ENCODE assay signal across 1 cellular context in the genomic region with DNA sequence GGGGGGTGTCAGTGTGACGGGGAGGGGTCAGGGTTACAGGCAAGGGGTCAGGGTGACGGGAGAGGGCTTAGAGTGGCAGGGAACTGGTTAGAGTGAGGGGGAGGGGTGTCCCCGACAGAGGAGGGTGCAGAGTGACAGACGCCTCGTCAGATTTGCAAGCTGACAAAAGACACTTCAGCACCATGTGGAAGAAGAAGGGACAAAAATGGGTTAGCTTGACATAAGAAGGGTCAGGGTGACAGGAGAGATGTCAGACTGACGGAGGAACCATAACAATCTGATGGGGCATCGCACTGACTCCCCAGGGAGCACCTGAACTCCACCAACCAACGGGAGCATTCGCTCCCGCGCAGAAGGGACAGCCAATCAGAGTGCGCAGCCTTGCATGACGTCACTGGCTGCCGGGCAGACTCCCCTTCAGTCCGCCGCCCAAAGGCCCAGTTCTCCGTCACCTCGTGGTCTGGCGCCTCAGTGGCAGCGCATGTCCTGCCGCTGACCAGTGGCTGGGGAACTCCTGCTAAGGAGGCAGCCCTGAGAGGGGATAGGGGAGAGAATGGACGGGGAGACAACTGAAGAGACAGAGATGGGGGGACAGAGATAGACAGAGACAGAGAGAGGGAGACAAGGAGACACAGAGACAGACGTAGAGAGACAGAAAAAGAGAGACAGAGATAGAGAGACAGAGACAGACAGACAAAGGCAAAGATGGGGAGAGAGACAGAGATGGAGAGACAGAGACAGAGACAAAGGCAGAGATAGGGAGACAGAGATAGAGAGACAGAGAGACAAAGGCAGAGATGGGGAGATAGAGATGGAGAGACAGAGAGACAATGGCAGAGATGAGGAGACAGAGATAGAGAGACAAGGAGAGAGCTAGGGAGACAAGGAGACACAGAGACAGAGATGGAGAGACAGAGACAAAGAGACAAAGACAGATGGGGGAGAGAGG.
TF ChIP-seq lines count a peak whose summit lies in the region.

No MANE protein-coding gene starts in this region.

TF ChIP-seq in GM12878, 131 proteins besides CTCF, POLR2A, EP300 and RAD21 (continues in another document):
- TF ChIP-seq DPF2 (IDR thresholded peaks at IDR 0.05) (peak; percentile 64), NR2F1 (conservative IDR thresholded peaks at IDR 0.05) (peak; percentile 68), JUNB (IDR thresholded peaks at IDR 0.05) (no peak), CREB1 (IDR thresholded peaks at IDR 0.05; ENCODE audit: low read depth) (peak; percentile 95), POLR2AphosphoS5 (IDR thresholded peaks at IDR 0.05; ENCODE audit: low read length) (no peak), RFX5 (IDR thresholded peaks at IDR 0.05; ENCODE audit: low read depth, low read length) (peak; percentile 100), GABPA (IDR thresholded peaks at IDR 0.05; ENCODE audit: low read depth) (no peak), NR2C2 (IDR thresholded peaks at IDR 0.05; ENCODE audit: borderline replicate concordance, control insufficient read depth, insufficient read length, low read depth) (no peak), ZNF207 (IDR thresholded peaks at IDR 0.05; ENCODE audit: borderline replicate concordance) (no peak), CBX5 (IDR thresholded peaks at IDR 0.05; ENCODE audit: low read depth) (no peak), CEBPB (IDR thresholded peaks at IDR 0.05; ENCODE audit: borderline replicate concordance in 1 of 2, low read depth in 2 of 2, low read length in 2 of 2) (peak in 1 of 2 experiments; percentile 91; a peak in 1 of 4 replicates), SUPT20H (IDR thresholded peaks at IDR 0.05; ENCODE audit: borderline replicate concordance, control insufficient read depth, low read depth, low read length) (no peak), ZNF622 (IDR thresholded peaks at IDR 0.05) (no peak), MYB (IDR thresholded peaks at IDR 0.05; ENCODE audit: borderline replicate concordance, low read depth, low read length) (no peak), MTA2 (IDR thresholded peaks at IDR 0.05; ENCODE audit: low read depth) (0 out of 2 replicates have a peak, but pooled peaks have one; percentile 34), CREM (IDR thresholded peaks at IDR 0.05; ENCODE audit: low read depth) (peak; percentile 98), HDAC6 (IDR thresholded peaks at IDR 0.05; ENCODE audit: unreplicated experiment) (no peak), NFIC (IDR thresholded peaks at IDR 0.05; ENCODE audit: low read depth, low read length) (no peak), NFYA (IDR thresholded peaks at IDR 0.05; ENCODE audit: borderline replicate concordance, low read depth, low read length) (peak; percentile 67), SMAD5 (IDR thresholded peaks at IDR 0.05; ENCODE audit: low read depth) (no peak), YBX1 (IDR thresholded peaks at IDR 0.05) (0 out of 2 replicates have a peak, but pooled peaks have one; percentile 48), PAX8 (IDR thresholded peaks at IDR 0.05) (no peak), SREBF1 (IDR thresholded peaks at IDR 0.05; ENCODE audit: low read length) (no peak), SIX5 (IDR thresholded peaks at IDR 0.05; ENCODE audit: low read depth, low read length, severe bottlenecking) (no peak), LARP7 (IDR thresholded peaks at IDR 0.05) (no peak), KDM1A (IDR thresholded peaks at IDR 0.05; ENCODE audit: borderline replicate concordance) (no peak), SPI1 (IDR thresholded peaks at IDR 0.05; ENCODE audit: borderline replicate concordance, insufficient read depth, low read depth, low read length) (no peak), FOS (IDR thresholded peaks at IDR 0.05; ENCODE audit: borderline replicate concordance, extremely low read depth, insufficient read length) (peak; percentile 27), FOXM1 (IDR thresholded peaks at IDR 0.05; ENCODE audit: low read depth, low read length) (no peak), ETV6 (conservative IDR thresholded peaks at IDR 0.05 in 1 of 2, IDR thresholded peaks at IDR 0.05 in 1 of 2; ENCODE audit: borderline replicate concordance in 1 of 2, low read depth in 1 of 2) (no peak), ESRRA (IDR thresholded peaks at IDR 0.05; ENCODE audit: low read length) (no peak), ZSCAN29 (IDR thresholded peaks at IDR 0.05) (no peak), BRCA1 (IDR thresholded peaks at IDR 0.05; ENCODE audit: low read depth, low read length) (no peak), HDGF (IDR thresholded peaks at IDR 0.05) (peak; percentile 74), CBX3 (IDR thresholded peaks at IDR 0.05; ENCODE audit: borderline replicate concordance, low read depth) (no peak), RELA (IDR thresholded peaks at IDR 0.05; ENCODE audit: borderline replicate concordance, partially characterized antibody) (no peak), MXI1 (IDR thresholded peaks at IDR 0.05; ENCODE audit: low read depth, low read length) (no peak), YY1 (IDR thresholded peaks at IDR 0.05; ENCODE audit: low read depth, low read length) (no peak), JUND (IDR thresholded peaks at IDR 0.05; ENCODE audit: low read depth, low read length) (0 out of 2 replicates have a peak, but pooled peaks have one; percentile 34)
- TF ChIP-seq, protein P1, sequence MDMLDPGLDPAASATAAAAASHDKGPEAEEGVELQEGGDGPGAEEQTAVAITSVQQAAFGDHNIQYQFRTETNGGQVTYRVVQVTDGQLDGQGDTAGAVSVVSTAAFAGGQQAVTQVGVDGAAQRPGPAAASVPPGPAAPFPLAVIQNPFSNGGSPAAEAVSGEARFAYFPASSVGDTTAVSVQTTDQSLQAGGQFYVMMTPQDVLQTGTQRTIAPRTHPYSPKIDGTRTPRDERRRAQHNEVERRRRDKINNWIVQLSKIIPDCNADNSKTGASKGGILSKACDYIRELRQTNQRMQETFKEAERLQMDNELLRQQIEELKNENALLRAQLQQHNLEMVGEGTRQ (IDR thresholded peaks at IDR 0.05; ENCODE audit: borderline replicate concordance, low read depth, low read length), result no peak
- TF ChIP-seq, protein P2, sequence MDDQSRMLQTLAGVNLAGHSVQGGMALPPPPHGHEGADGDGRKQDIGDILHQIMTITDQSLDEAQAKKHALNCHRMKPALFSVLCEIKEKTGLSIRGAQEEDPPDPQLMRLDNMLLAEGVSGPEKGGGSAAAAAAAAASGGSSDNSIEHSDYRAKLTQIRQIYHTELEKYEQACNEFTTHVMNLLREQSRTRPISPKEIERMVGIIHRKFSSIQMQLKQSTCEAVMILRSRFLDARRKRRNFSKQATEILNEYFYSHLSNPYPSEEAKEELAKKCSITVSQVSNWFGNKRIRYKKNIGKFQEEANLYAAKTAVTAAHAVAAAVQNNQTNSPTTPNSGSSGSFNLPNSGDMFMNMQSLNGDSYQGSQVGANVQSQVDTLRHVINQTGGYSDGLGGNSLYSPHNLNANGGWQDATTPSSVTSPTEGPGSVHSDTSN (IDR thresholded peaks at IDR 0.05; ENCODE audit: insufficient replicate concordance, low read depth, low read length), result peak; percentile 30
- TF ChIP-seq, protein P3, sequence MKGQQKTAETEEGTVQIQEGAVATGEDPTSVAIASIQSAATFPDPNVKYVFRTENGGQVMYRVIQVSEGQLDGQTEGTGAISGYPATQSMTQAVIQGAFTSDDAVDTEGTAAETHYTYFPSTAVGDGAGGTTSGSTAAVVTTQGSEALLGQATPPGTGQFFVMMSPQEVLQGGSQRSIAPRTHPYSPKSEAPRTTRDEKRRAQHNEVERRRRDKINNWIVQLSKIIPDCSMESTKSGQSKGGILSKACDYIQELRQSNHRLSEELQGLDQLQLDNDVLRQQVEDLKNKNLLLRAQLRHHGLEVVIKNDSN (IDR thresholded peaks at IDR 0.05; ENCODE audit: borderline replicate concordance, extremely low read length, insufficient read depth, low read depth, low read length), result peak; percentile 9
- TF ChIP-seq, protein P4, sequence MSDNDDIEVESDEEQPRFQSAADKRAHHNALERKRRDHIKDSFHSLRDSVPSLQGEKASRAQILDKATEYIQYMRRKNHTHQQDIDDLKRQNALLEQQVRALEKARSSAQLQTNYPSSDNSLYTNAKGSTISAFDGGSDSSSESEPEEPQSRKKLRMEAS (IDR thresholded peaks at IDR 0.05; ENCODE audit: low read depth, low read length), result peak; percentile 68; the same call in 1 of the 2 replicates
- TF ChIP-seq, protein P5, sequence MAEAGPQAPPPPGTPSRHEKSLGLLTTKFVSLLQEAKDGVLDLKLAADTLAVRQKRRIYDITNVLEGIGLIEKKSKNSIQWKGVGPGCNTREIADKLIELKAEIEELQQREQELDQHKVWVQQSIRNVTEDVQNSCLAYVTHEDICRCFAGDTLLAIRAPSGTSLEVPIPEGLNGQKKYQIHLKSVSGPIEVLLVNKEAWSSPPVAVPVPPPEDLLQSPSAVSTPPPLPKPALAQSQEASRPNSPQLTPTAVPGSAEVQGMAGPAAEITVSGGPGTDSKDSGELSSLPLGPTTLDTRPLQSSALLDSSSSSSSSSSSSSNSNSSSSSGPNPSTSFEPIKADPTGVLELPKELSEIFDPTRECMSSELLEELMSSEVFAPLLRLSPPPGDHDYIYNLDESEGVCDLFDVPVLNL (IDR thresholded peaks at IDR 0.05; ENCODE audit: low read depth, low read length), result peak; percentile 74
- TF ChIP-seq, protein P6, sequence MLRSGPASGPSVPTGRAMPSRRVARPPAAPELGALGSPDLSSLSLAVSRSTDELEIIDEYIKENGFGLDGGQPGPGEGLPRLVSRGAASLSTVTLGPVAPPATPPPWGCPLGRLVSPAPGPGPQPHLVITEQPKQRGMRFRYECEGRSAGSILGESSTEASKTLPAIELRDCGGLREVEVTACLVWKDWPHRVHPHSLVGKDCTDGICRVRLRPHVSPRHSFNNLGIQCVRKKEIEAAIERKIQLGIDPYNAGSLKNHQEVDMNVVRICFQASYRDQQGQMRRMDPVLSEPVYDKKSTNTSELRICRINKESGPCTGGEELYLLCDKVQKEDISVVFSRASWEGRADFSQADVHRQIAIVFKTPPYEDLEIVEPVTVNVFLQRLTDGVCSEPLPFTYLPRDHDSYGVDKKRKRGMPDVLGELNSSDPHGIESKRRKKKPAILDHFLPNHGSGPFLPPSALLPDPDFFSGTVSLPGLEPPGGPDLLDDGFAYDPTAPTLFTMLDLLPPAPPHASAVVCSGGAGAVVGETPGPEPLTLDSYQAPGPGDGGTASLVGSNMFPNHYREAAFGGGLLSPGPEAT (IDR thresholded peaks at IDR 0.05; ENCODE audit: low read depth), result no peak
- TF ChIP-seq, protein P7, sequence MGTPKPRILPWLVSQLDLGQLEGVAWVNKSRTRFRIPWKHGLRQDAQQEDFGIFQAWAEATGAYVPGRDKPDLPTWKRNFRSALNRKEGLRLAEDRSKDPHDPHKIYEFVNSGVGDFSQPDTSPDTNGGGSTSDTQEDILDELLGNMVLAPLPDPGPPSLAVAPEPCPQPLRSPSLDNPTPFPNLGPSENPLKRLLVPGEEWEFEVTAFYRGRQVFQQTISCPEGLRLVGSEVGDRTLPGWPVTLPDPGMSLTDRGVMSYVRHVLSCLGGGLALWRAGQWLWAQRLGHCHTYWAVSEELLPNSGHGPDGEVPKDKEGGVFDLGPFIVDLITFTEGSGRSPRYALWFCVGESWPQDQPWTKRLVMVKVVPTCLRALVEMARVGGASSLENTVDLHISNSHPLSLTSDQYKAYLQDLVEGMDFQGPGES (IDR thresholded peaks at IDR 0.05), result peak; percentile 66; the same call in 1 of the 2 replicates
- TF ChIP-seq, protein P8, sequence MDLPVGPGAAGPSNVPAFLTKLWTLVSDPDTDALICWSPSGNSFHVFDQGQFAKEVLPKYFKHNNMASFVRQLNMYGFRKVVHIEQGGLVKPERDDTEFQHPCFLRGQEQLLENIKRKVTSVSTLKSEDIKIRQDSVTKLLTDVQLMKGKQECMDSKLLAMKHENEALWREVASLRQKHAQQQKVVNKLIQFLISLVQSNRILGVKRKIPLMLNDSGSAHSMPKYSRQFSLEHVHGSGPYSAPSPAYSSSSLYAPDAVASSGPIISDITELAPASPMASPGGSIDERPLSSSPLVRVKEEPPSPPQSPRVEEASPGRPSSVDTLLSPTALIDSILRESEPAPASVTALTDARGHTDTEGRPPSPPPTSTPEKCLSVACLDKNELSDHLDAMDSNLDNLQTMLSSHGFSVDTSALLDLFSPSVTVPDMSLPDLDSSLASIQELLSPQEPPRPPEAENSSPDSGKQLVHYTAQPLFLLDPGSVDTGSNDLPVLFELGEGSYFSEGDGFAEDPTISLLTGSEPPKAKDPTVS (IDR thresholded peaks at IDR 0.05; ENCODE audit: low read depth, low read length), result no peak
- TF ChIP-seq, protein P9, sequence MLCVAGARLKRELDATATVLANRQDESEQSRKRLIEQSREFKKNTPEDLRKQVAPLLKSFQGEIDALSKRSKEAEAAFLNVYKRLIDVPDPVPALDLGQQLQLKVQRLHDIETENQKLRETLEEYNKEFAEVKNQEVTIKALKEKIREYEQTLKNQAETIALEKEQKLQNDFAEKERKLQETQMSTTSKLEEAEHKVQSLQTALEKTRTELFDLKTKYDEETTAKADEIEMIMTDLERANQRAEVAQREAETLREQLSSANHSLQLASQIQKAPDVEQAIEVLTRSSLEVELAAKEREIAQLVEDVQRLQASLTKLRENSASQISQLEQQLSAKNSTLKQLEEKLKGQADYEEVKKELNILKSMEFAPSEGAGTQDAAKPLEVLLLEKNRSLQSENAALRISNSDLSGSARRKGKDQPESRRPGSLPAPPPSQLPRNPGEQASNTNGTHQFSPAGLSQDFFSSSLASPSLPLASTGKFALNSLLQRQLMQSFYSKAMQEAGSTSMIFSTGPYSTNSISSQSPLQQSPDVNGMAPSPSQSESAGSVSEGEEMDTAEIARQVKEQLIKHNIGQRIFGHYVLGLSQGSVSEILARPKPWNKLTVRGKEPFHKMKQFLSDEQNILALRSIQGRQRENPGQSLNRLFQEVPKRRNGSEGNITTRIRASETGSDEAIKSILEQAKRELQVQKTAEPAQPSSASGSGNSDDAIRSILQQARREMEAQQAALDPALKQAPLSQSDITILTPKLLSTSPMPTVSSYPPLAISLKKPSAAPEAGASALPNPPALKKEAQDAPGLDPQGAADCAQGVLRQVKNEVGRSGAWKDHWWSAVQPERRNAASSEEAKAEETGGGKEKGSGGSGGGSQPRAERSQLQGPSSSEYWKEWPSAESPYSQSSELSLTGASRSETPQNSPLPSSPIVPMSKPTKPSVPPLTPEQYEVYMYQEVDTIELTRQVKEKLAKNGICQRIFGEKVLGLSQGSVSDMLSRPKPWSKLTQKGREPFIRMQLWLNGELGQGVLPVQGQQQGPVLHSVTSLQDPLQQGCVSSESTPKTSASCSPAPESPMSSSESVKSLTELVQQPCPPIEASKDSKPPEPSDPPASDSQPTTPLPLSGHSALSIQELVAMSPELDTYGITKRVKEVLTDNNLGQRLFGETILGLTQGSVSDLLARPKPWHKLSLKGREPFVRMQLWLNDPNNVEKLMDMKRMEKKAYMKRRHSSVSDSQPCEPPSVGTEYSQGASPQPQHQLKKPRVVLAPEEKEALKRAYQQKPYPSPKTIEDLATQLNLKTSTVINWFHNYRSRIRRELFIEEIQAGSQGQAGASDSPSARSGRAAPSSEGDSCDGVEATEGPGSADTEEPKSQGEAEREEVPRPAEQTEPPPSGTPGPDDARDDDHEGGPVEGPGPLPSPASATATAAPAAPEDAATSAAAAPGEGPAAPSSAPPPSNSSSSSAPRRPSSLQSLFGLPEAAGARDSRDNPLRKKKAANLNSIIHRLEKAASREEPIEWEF (IDR thresholded peaks at IDR 0.05; ENCODE audit: insufficient replicate concordance, low read depth, low read length), result no peak
